In genomic region chr7:73705551-73705920, GRCh38 we compare ENCODE assay signal across 2 cellular contexts.
TF ChIP-seq lines count a peak whose summit lies in the region.

No MANE protein-coding gene starts in this region.

TF ChIP-seq in A549, 52 proteins besides CTCF, POLR2A, EP300 and RAD21:
- TF ChIP-seq MYC (IDR thresholded peaks at IDR 0.05; ENCODE audit: borderline replicate concordance, low read length) (no peak), FOSL2 (IDR thresholded peaks at IDR 0.05) (peak; percentile 18; the same call in 1 of the 2 replicates), FOSL2 (CRISPR knock-in tag; IDR thresholded peaks at IDR 0.05) (peak; percentile 40), KDM1A (IDR thresholded peaks at IDR 0.05; ENCODE audit: low read depth) (peak; percentile 1; the same call in 1 of the 2 replicates), HOXB5 (CRISPR knock-in tag; IDR thresholded peaks at IDR 0.05) (peak; percentile 61; the same call in 1 of the 2 replicates), HMGXB4 (CRISPR knock-in tag; IDR thresholded peaks at IDR 0.05; ENCODE audit: borderline replicate concordance) (no peak), FOXS1 (CRISPR knock-in tag; IDR thresholded peaks at IDR 0.05) (0 out of 2 replicates have a peak, but pooled peaks have one; percentile 18)

TF ChIP-seq in IMR-90, 13 proteins besides CTCF, POLR2A, EP300 and RAD21:
- TF ChIP-seq USF2 (IDR thresholded peaks at IDR 0.05; ENCODE audit: low read depth, low read length) (no peak), RCOR1 (IDR thresholded peaks at IDR 0.05; ENCODE audit: insufficient replicate concordance, low read length) (no peak), NFE2L2 (IDR thresholded peaks at IDR 0.05; ENCODE audit: low read depth, low read length) (no peak)
